ENCODE assay signal across 16 cellular contexts in the genomic region with DNA sequence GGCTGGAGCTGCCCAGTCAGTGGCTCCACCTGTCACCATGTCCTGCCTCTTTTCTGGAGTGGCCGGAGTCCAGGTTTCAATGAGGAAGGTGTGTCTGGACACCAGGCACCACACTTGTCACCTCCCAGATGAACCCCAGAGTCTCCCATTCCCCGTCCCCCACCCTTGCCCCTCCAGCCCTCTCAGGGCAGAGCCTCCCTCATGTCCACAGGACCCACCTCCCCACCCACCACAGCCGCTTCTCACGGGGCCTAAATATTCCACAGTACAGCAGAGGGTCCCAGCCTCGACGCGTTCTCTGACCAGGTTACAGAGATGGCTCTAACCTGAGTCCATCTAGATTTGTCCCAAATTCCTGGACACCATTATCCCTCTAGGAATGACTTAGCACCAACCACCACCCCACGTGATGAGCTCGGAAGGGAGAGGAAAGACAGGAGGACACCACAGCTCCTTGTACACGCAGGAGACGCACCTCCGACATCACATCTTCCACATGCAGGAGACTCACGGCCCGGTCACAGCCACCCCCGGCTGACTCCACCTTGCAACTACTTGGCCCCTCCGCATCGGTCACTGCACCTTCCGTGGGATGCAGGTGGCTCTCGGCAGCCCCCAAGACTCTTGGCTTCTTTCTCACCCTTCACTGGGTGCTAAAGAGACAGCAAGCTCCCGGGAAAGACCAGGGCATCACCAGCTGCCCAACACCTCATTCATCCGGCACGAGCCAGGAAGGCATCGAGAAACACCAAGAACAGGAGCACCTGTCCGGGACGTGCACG.
DNase-seq lines count a peak whose midpoint lies in the region; ATAC-seq, FAIRE-seq and TF ChIP-seq lines count a peak whose summit lies in the region.
"Had no signal": no experiment of that assay in that cellular context is flagged by ENCODE, and none has a peak within 500 bp of the region (broad histone marks: within the 10 kb centered on the region; RNA-seq: fewer than 3 reads in every experiment).

No MANE protein-coding gene starts in this region.

- H3K4me1 ChIP-seq in left ventricle myocardium inferior: peaks cover 10% of the 10 kb centered on the region
- no peaks in the 10 kb centered on the region for H3K4me1 ChIP-seq in kidney (ENCODE audit: control insufficient read depth in 1 of 2, insufficient read depth in 1 of 2, low read depth in 1 of 2, low read length in 2 of 2)
- H3K4me1 ChIP-seq in neural progenitor cell: peaks cover 13% of the 10 kb centered on the region

- no peaks in the 10 kb centered on the region for H3K9me3 Mint-ChIP-seq in neural progenitor cell
- H3K9me3 Mint-ChIP-seq: CD4-positive, alpha-beta T cell had no signal

- TF ChIP-seq CTCF in left ventricle myocardium inferior (IDR thresholded peaks at IDR 0.05; ENCODE audit: borderline replicate concordance) (no peak), kidney (IDR thresholded peaks at IDR 0.05; ENCODE audit: borderline replicate concordance, extremely low read depth, insufficient read depth) (no peak), neural progenitor cell (IDR thresholded peaks at IDR 0.05) (no peak)

- ATAC-seq in GM19023 (IDR thresholded peaks at IDR 0.05; ENCODE audit: unreplicated experiment): no peak

- H3K27me3 ChIP-seq in left ventricle myocardium inferior (ENCODE audit: low read depth) (peaks cover 25% of the 10 kb centered on the region), neural progenitor cell (no peaks in the 10 kb centered on the region)

- no peaks in the 10 kb centered on the region for H3K36me3 Mint-ChIP-seq in neural progenitor cell

- DNase-seq in cardiac septum (ENCODE audit: low spot score) (peak; percentile 65), left ventricle myocardium inferior (no peak), kidney (peak; percentile 69), neural progenitor cell (ENCODE audit: low spot score) (no peak), amygdala (lab: John Stamatoyannopoulos, UW) (no peak), frontal cortex (ENCODE audit: low spot score in 2 of 2) (no peak)
- DNase-seq: CD4-positive, alpha-beta T cell; DMS153; GF-D8; HCEC 1CT; HFFc6 had no signal

- no peaks in the 10 kb centered on the region for H3K9me3 ChIP-seq in left ventricle myocardium inferior (replicated peaks)
- H3K9me3 ChIP-seq in kidney (ENCODE audit: control insufficient read depth in 1 of 2, low read length in 2 of 2): no peaks in the 10 kb centered on the region
- no peaks in the 10 kb centered on the region for H3K9me3 ChIP-seq in neural progenitor cell (ENCODE audit: low read depth)

- peak overlapping the region; percentile 39 for H3K27ac Mint-ChIP-seq in neural progenitor cell
- H3K27ac Mint-ChIP-seq: B cell; CD4-positive, alpha-beta T cell; HFFc6 had no signal

- no peaks in the 10 kb centered on the region for H3F3A ChIP-seq in neural progenitor cell (ENCODE audit: low read depth)

- intact Hi-C loops in cardiac septum (cut with DNase I): no loop called here
- intact Hi-C loops in left ventricle myocardium inferior (cut with micrococcal nuclease): no loop called here
- intact Hi-C loops in kidney (cut with DNase I): no loop called here

- H3K36me3 ChIP-seq in left ventricle myocardium inferior: no peaks in the 10 kb centered on the region
- no peaks in the 10 kb centered on the region for H3K36me3 ChIP-seq in kidney (ENCODE audit: control insufficient read depth in 1 of 2, insufficient read depth in 2 of 2, low read length in 2 of 2)
- no peaks in the 10 kb centered on the region for H3K36me3 ChIP-seq in neural progenitor cell

- H3K4me3 Mint-ChIP-seq in neural progenitor cell: no peak overlapping the region
- H3K4me3 Mint-ChIP-seq: B cell; CD4-positive, alpha-beta T cell; HFFc6 had no signal

- H3K27me3 Mint-ChIP-seq in neural progenitor cell (ENCODE audit: insufficient read depth, low read depth): peaks cover under 1% of the 10 kb centered on the region
- H3K27me3 Mint-ChIP-seq: B cell; CD4-positive, alpha-beta T cell had no signal

- H3K79me2 ChIP-seq in neural progenitor cell (ENCODE audit: low read depth): no peaks in the 10 kb centered on the region

- no peak overlapping the region for H3K27ac ChIP-seq in left ventricle myocardium inferior (replicated peaks)
- no peak overlapping the region for H3K27ac ChIP-seq in kidney (ENCODE audit: low read depth in 2 of 2, low read length in 2 of 2)
- no peak overlapping the region for H3K27ac ChIP-seq in neural progenitor cell

- H3K9ac ChIP-seq in kidney (ENCODE audit: low read length in 2 of 2) (no peak overlapping the region), neural progenitor cell (no peak overlapping the region)

- no peak overlapping the region for H2AFZ ChIP-seq in neural progenitor cell (replicated peaks)

- no peak overlapping the region for H3K4me2 ChIP-seq in neural progenitor cell

- H3K4me3 ChIP-seq in left ventricle myocardium inferior (no peak overlapping the region), kidney (ENCODE audit: low read length in 2 of 2) (no peak overlapping the region), neural progenitor cell (no peak overlapping the region)

- FAIRE-seq in kidney (lab: Jason Lieb, UNC): no peak
- no peak for FAIRE-seq in frontal cortex (lab: Jason Lieb, UNC)
- FAIRE-seq: A204.1, D721Med, H1 had no signal

- H3K4me1 Mint-ChIP-seq in neural progenitor cell: peaks cover 19% of the 10 kb centered on the region
- H3K4me1 Mint-ChIP-seq: B cell had no signal

- no peaks in the 10 kb centered on the region for H4K20me1 ChIP-seq in neural progenitor cell (ENCODE audit: low read depth)

Comparison
In these comparisons a context has a peak if more than half of its experiments do, and no peak if none do; other contexts are left out.
1. DNase-seq: peak in cardiac septum (single experiment) and kidney (single experiment); none in left ventricle myocardium inferior (single experiment), neural progenitor cell (single experiment), amygdala (0 of 56) and frontal cortex (0 of 2).